Comparison of ENCODE assay signal across 1 cellular context in genomic region chr19:2070986-2071673, GRCh38.
TF ChIP-seq lines count a peak whose summit lies in the region.

No MANE protein-coding gene starts in this region.

TF ChIP-seq in K562, 482 proteins besides CTCF, POLR2A, EP300 and RAD21:
- no peak for TF ChIP-seq HMG20A (CRISPR knock-in tag; conservative IDR thresholded peaks at IDR 0.05)
- no peak for TF ChIP-seq ZBTB2 (IDR thresholded peaks at IDR 0.05)
- no peak for TF ChIP-seq KDM2B (CRISPR knock-in tag; IDR thresholded peaks at IDR 0.05)
- TF ChIP-seq, protein P1, sequence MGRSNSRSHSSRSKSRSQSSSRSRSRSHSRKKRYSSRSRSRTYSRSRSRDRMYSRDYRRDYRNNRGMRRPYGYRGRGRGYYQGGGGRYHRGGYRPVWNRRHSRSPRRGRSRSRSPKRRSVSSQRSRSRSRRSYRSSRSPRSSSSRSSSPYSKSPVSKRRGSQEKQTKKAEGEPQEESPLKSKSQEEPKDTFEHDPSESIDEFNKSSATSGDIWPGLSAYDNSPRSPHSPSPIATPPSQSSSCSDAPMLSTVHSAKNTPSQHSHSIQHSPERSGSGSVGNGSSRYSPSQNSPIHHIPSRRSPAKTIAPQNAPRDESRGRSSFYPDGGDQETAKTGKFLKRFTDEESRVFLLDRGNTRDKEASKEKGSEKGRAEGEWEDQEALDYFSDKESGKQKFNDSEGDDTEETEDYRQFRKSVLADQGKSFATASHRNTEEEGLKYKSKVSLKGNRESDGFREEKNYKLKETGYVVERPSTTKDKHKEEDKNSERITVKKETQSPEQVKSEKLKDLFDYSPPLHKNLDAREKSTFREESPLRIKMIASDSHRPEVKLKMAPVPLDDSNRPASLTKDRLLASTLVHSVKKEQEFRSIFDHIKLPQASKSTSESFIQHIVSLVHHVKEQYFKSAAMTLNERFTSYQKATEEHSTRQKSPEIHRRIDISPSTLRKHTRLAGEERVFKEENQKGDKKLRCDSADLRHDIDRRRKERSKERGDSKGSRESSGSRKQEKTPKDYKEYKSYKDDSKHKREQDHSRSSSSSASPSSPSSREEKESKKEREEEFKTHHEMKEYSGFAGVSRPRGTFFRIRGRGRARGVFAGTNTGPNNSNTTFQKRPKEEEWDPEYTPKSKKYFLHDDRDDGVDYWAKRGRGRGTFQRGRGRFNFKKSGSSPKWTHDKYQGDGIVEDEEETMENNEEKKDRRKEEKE (IDR thresholded peaks at IDR 0.05; ENCODE audit: borderline replicate concordance in 1 of 2, control insufficient read depth in 1 of 2, low read depth in 2 of 2, low read length in 1 of 2), result no peak
- TF ChIP-seq SMC3 (conservative IDR thresholded peaks at IDR 0.05; ENCODE audit: insufficient read depth, low read depth, low read length), result no peak
- 0 out of 2 replicates have a peak, but pooled peaks have one; percentile 38 for TF ChIP-seq POLR2AphosphoS2 (IDR thresholded peaks at IDR 0.05; ENCODE audit: low read length)
- TF ChIP-seq HNRNPH1 (optimal IDR thresholded peaks at IDR 0.05; ENCODE audit: low read depth, low read length), result no peak
- TF ChIP-seq ETV6 (IDR thresholded peaks at IDR 0.05; ENCODE audit: borderline replicate concordance in 1 of 2, low read depth in 2 of 2, low read length in 1 of 2), result no peak
- TF ChIP-seq ETV6 (CRISPR knock-in tag; IDR thresholded peaks at IDR 0.05; ENCODE audit: borderline replicate concordance), result no peak
- no peak for TF ChIP-seq ARNT (IDR thresholded peaks at IDR 0.05)
